ENCODE assay signal across 16 cellular contexts in genomic region chr2:239378021-239378917, GRCh38. TPM values are rescaled to one million over a fixed set of nuclear protein-coding genes. Genes with fewer than 3 reads are reported as not detected.
DNase-seq lines count a peak whose midpoint lies in the region; ATAC-seq, FAIRE-seq and TF ChIP-seq lines count a peak whose summit lies in the region.
"Had no signal": no experiment of that assay in that cellular context is flagged by ENCODE, and none has a peak within 500 bp of the region (broad histone marks: within the 10 kb centered on the region; RNA-seq: fewer than 3 reads in every experiment).

No MANE protein-coding gene starts in this region.

- no peak overlapping the region for H3K27ac ChIP-seq in GM12878 (ENCODE audit: control insufficient read depth, insufficient read depth)
- H3K27ac ChIP-seq in HepG2 (ENCODE audit: extremely low read length, insufficient read depth, low read length) = no peak overlapping the region
- H3K27ac ChIP-seq in rectal smooth muscle tissue (ENCODE audit: low read depth, low read length) = peak overlapping the region; percentile 21
- H3K27ac ChIP-seq: ascending aorta, foreskin keratinocyte had no signal

- TF ChIP-seq RAD21 in GM12878 (IDR thresholded peaks at IDR 0.05; ENCODE audit: insufficient read depth, low read depth, low read length) = no peak
- no peak for TF ChIP-seq RAD21 in HepG2 (CRISPR knock-in tag; IDR thresholded peaks at IDR 0.05)

- RAD21 ChIA-PET in GM12878 (lab: Charles Lee; ENCODE audit: unreplicated experiment) = no interaction called here

- in situ Hi-C loops in GM12878 (cut with MboI) (no loop called here), HepG2 (cut with HindIII; ENCODE audit: extremely low pct_ligation_motif_present, low pct_unique_long_range_greater_than_20kb) (no loop called here)

- POLR2A ChIA-PET in GM12878 (lab: Charles Lee) = interaction anchor here (0.6 kb wide), 1 partner anchor 82 kb away, joined by 3 read pairs; no protein-coding TSS in a partner anchor
- POLR2A ChIA-PET in HepG2 (lab: Yijun Ruan, JAX) = interaction anchor here (1.2 kb wide), 1 partner anchor 23 kb away, joined by 3 read pairs; the partner anchor contains the start of gene HDAC4

- TF ChIP-seq CTCF in GM12878 (IDR thresholded peaks at IDR 0.05 in 2 of 3, conservative IDR thresholded peaks at IDR 0.05 in 1 of 3; ENCODE audit: control insufficient read depth in 2 of 3, extremely low read depth in 1 of 3, insufficient read depth in 1 of 3, low read depth in 3 of 3, low read length in 3 of 3) = no peak
- TF ChIP-seq CTCF in HepG2 (CRISPR knock-in tag; IDR thresholded peaks at IDR 0.05) = no peak

- intact Hi-C loops in GM12878 (cut with micrococcal nuclease; ENCODE audit: unreplicated experiment) = no loop called here
- intact Hi-C loops in HepG2 (cut with micrococcal nuclease; ENCODE audit: unreplicated experiment) = no loop called here

- CTCF ChIA-PET in activated CD8-positive, alpha-beta memory T cell treated with anti-CD3 and anti-CD28 coated beads, Interleukin-2, amount 10 ng/mL, durations not matched to agents 7 days and 5 days (lab: Charles Lee) = no interaction called here
- CTCF ChIA-PET in GM12878 (lab: Yijun Ruan, JAX) (no interaction called here), HepG2 (lab: Yijun Ruan, JAX; ENCODE audit: low intra/inter-chr PET ratio, low total read pairs) (no interaction called here)

- no peak for TF ChIP-seq POLR2A in GM12878 (IDR thresholded peaks at IDR 0.05; ENCODE audit: low read depth, low read length)
- no peak for TF ChIP-seq POLR2A in HepG2 (IDR thresholded peaks at IDR 0.05; ENCODE audit: insufficient read depth in 1 of 2, low read depth in 2 of 2, low read length in 2 of 2)
- TF ChIP-seq POLR2A in GM18505 (IDR thresholded peaks at IDR 0.05; ENCODE audit: borderline replicate concordance, extremely low read depth, insufficient read depth, insufficient read length) = no peak

- H3K4me3 Mint-ChIP-seq in activated CD8-positive, alpha-beta memory T cell treated with anti-CD3 and anti-CD28 coated beads, Interleukin-2, amount 10 ng/mL, durations not matched to agents 7 days and 5 days = no peak overlapping the region
- H3K4me3 Mint-ChIP-seq: stimulated activated naive CD8-positive, alpha-beta T cell treated with anti-CD3 and anti-CD28 coated beads, Interleukin-15, amount 100 ng/mL, for 72 hours had no signal

- SMC1A ChIA-PET in GM12878 (lab: Charles Lee; ENCODE audit: uncharacterized antibody, unreplicated experiment) = no interaction called here

- peaks cover 24% of the 10 kb centered on the region for H3K4me1 Mint-ChIP-seq in activated CD8-positive, alpha-beta memory T cell treated with anti-CD3 and anti-CD28 coated beads, Interleukin-2, amount 10 ng/mL, durations not matched to agents 7 days and 5 days

- DNase-seq in activated CD8-positive, alpha-beta memory T cell treated with anti-CD3 and anti-CD28 coated beads, Interleukin-2, amount 50 U/mL, for 4 hours = peak; percentile 4
- DNase-seq in activated CD8-positive, alpha-beta memory T cell treated with anti-CD3 and anti-CD28 coated beads, Interleukin-2, amount 10 ng/mL, durations not matched to agents 7 days and 5 days = no peak
- DNase-seq in GM12878 (ENCODE audit: low read depth, low spot score) = no peak
- DNase-seq in HepG2 (ENCODE audit: low spot score) = no peak
- no peak for DNase-seq in HT-29 (ENCODE audit: low spot score)
- DNase-seq: activated CD4-positive, alpha-beta T cell treated with anti-CD3 and anti-CD28 coated beads for 1 hour; foreskin keratinocyte; NCI-H1048; NCI-H2107; NCI-H526 had no signal

- no peak overlapping the region for H3K4me3 ChIP-seq in GM12878
- no peak overlapping the region for H3K4me3 ChIP-seq in HepG2 (replicated peaks in 1 of 3; ENCODE audit: insufficient read depth in 1 of 3, low read depth in 2 of 3, low read length in 3 of 3)
- H3K4me3 ChIP-seq in rectal smooth muscle tissue (ENCODE audit: low read length) = no peak overlapping the region
- H3K4me3 ChIP-seq: ascending aorta had no signal

- no peak overlapping the region for H3K9ac ChIP-seq in GM12878 (ENCODE audit: control insufficient read depth, insufficient read depth, low read length)
- H3K9ac ChIP-seq in HepG2 (ENCODE audit: insufficient read depth, low read depth, low read length) = no peak overlapping the region
- H3K9ac ChIP-seq in rectal smooth muscle tissue (ENCODE audit: low read length) = no peak overlapping the region

- H3K27ac Mint-ChIP-seq in activated CD8-positive, alpha-beta memory T cell treated with anti-CD3 and anti-CD28 coated beads, Interleukin-2, amount 10 ng/mL, durations not matched to agents 7 days and 5 days = no peak overlapping the region

- H3K4me1 ChIP-seq in GM12878 (ENCODE audit: control insufficient read depth, insufficient read depth, low read length) (peaks cover 12% of the 10 kb centered on the region), HepG2 (ENCODE audit: insufficient read depth, low read length) (no peaks in the 10 kb centered on the region), rectal smooth muscle tissue (ENCODE audit: control insufficient read depth, insufficient read depth, low read length) (no peaks in the 10 kb centered on the region)
- H3K4me1 ChIP-seq: foreskin keratinocyte had no signal

- H3K79me2 ChIP-seq in GM12878 (ENCODE audit: control insufficient read depth, insufficient read depth, low read length) (no peaks in the 10 kb centered on the region), HepG2 (ENCODE audit: insufficient read depth, low read length) (peaks cover 11% of the 10 kb centered on the region)

- BruUV-seq in GM12878 (replicated peaks; lab: Mats Ljungman, UMichigan) (no TSS peak), HepG2 (replicated peaks; lab: Mats Ljungman, UMichigan) (no TSS peak)

- H3K27me3 ChIP-seq in GM12878 (replicated peaks in 1 of 2; ENCODE audit: control insufficient read depth in 2 of 2, insufficient read depth in 2 of 2, low read length in 1 of 2) = no peaks in the 10 kb centered on the region
- H3K27me3 ChIP-seq in HepG2 (ENCODE audit: control insufficient read depth in 1 of 2, insufficient read depth in 2 of 2, low read length in 2 of 2) = no peaks in the 10 kb centered on the region
- no peaks in the 10 kb centered on the region for H3K27me3 ChIP-seq in rectal smooth muscle tissue (ENCODE audit: control insufficient read depth, insufficient read depth, low read length)
- H3K27me3 ChIP-seq: ascending aorta, foreskin keratinocyte had no signal

- H3K9me3 ChIP-seq in GM12878 (replicated peaks; ENCODE audit: control insufficient read depth, insufficient read depth, low read length) (no peaks in the 10 kb centered on the region), HepG2 (ENCODE audit: low read length) (no peaks in the 10 kb centered on the region)
- H3K9me3 ChIP-seq: ascending aorta had no signal

- no peak for TF ChIP-seq EP300 in GM12878 (IDR thresholded peaks at IDR 0.05; ENCODE audit: borderline replicate concordance in 1 of 2, control insufficient read depth in 1 of 2, low read depth in 2 of 2, low read length in 2 of 2)
- no peak for TF ChIP-seq EP300 in HepG2 (IDR thresholded peaks at IDR 0.05; ENCODE audit: low read depth in 2 of 2, low read length in 2 of 2)
- no peak for TF ChIP-seq EP300 in HepG2 (CRISPR knock-in tag; IDR thresholded peaks at IDR 0.05; ENCODE audit: borderline replicate concordance)

- no peaks in the 10 kb centered on the region for H3K27me3 Mint-ChIP-seq in activated CD8-positive, alpha-beta memory T cell treated with anti-CD3 and anti-CD28 coated beads, Interleukin-2, amount 10 ng/mL, durations not matched to agents 7 days and 5 days
- H3K27me3 Mint-ChIP-seq: stimulated activated naive CD8-positive, alpha-beta T cell treated with anti-CD3 and anti-CD28 coated beads, Interleukin-15, amount 100 ng/mL, for 72 hours had no signal

- no peaks in the 10 kb centered on the region; a peak in 1 of 4 replicates for H3K36me3 ChIP-seq in GM12878 (ENCODE audit: control insufficient read depth in 2 of 2, insufficient read depth in 2 of 2, low read length in 1 of 2)
- H3K36me3 ChIP-seq in HepG2 (replicated peaks in 1 of 2; ENCODE audit: control insufficient read depth in 1 of 2, insufficient read depth in 2 of 2, low read length in 2 of 2) = peaks cover 5 to 20% of the 10 kb centered on the region in 2 experiments; a peak in 4 of 5 replicates
- H3K36me3 ChIP-seq in rectal smooth muscle tissue (ENCODE audit: control insufficient read depth, insufficient read depth, low read length) = no peaks in the 10 kb centered on the region

- H3K9me3 Mint-ChIP-seq in activated CD8-positive, alpha-beta memory T cell treated with anti-CD3 and anti-CD28 coated beads, Interleukin-2, amount 10 ng/mL, durations not matched to agents 7 days and 5 days (ENCODE audit: low read depth) = no peaks in the 10 kb centered on the region
- H3K9me3 Mint-ChIP-seq: stimulated activated naive CD8-positive, alpha-beta T cell treated with anti-CD3 and anti-CD28 coated beads, Interleukin-15, amount 100 ng/mL, for 72 hours had no signal

- peaks cover 2% of the 10 kb centered on the region for H3K36me3 Mint-ChIP-seq in activated CD8-positive, alpha-beta memory T cell treated with anti-CD3 and anti-CD28 coated beads, Interleukin-2, amount 10 ng/mL, durations not matched to agents 7 days and 5 days

- WGBS in GM12878 (ENCODE audit: insufficient coverage, insufficient replicate concordance, low lambda C conversion rate, missing lambda C conversion rate) = 95% methylated on average over 34 of the region's 36 CpGs
- WGBS in HepG2 (ENCODE audit: low lambda C conversion rate) = 95% methylated on average over 28 of the region's 36 CpGs

- no peak for FAIRE-seq in GM12878 (lab: Jason Lieb, UNC)
- FAIRE-seq in HepG2 (lab: Jason Lieb, UNC) = no peak
- FAIRE-seq: colon had no signal

- H3K4me2 ChIP-seq in GM12878 (ENCODE audit: control insufficient read depth, insufficient read depth) (no peak overlapping the region), HepG2 (ENCODE audit: low read depth, low read length) (no peak overlapping the region)

- no peak for ATAC-seq in activated CD8-positive, alpha-beta memory T cell treated with anti-CD3 and anti-CD28 coated beads, Interleukin-2, amount 10 ng/mL, durations not matched to agents 7 days and 5 days
- ATAC-seq in GM12878 = no peak
- ATAC-seq in HepG2 = no peak
- ATAC-seq in GM19328 (IDR thresholded peaks at IDR 0.05; ENCODE audit: unreplicated experiment) = no peak
- no peak for ATAC-seq in GM18505 (IDR thresholded peaks at IDR 0.05; ENCODE audit: unreplicated experiment)
- ATAC-seq: foreskin keratinocyte; stimulated activated naive CD8-positive, alpha-beta T cell treated with anti-CD3 and anti-CD28 coated beads, Interleukin-15, amount 100 ng/mL, for 72 hours had no signal

- no peak overlapping the region for H2AFZ ChIP-seq in GM12878 (ENCODE audit: control insufficient read depth, low read depth, low read length)
- H2AFZ ChIP-seq in HepG2 (ENCODE audit: low read length) = no peak overlapping the region

- no peaks in the 10 kb centered on the region for H4K20me1 ChIP-seq in GM12878 (ENCODE audit: control insufficient read depth, insufficient read depth)
- peaks cover 15% of the 10 kb centered on the region; the same call in 1 of the 2 replicates for H4K20me1 ChIP-seq in HepG2 (ENCODE audit: insufficient read depth, low read length)

RNA-seq across cellular contexts. Expression of gene HDAC4, which starts 22.6 kb away (rescaled TPM):
- total RNA-seq in activated CD8-positive, alpha-beta memory T cell treated with anti-CD3 and anti-CD28 coated beads, Interleukin-2, amount 10 ng/mL, durations not matched to agents 7 days and 5 days = 10 to 100 TPM; 25.2 to 65.1 TPM
- total RNA-seq in GM12878 (2013; cell fraction: nucleolus; rRNA removed) = 138 and 167 TPM in 2 replicates
- 5.8 and 6.0 TPM in 2 replicates for total RNA-seq in GM12878 (2014; rRNA removed)
- 3.9 and 5.8 TPM in 2 replicates for total RNA-seq in GM12878 (2014; rRNA removed; fragmentation: Illumina TruSeq; extraction: Trizol)
- 15.7 and 17.7 TPM in 2 replicates for total RNA-seq in GM12878 (2021)
- polyA plus RNA-seq in GM12878 (2011; ENCODE audit: low read depth) = 1.0 TPM
- 2.9 and 5.3 TPM in 2 replicates for polyA plus RNA-seq in GM12878 (2011; rRNA removed)
- polyA plus RNA-seq in GM12878 (2011; cell fraction: cytosol; rRNA removed) = 7.5 and 12.2 TPM in 2 replicates
- 26.5 and 41.1 TPM in 2 replicates for polyA plus RNA-seq in GM12878 (2011; cell fraction: nucleus; rRNA removed)
- 2.3 and 3.9 TPM in 2 replicates for polyA plus RNA-seq in GM12878 (2012)
- 2.2 and 5.0 TPM in 2 replicates for polyA plus RNA-seq in GM12878 (2014; fragmentation: Illumina TruSeq; extraction: Trizol)
- under 1 TPM; 0.22 to 0.69 TPM for polyA plus RNA-seq in GM12878 (2014; fragmentation: Nextera tagmentation; extraction: Ambion mirVana)
- polyA plus RNA-seq in GM12878 (2014; rRNA removed) = 3.4 and 5.5 TPM in 2 replicates
- 1 to 10 TPM; 3.8 to 4.6 TPM for polyA plus RNA-seq in GM12878 (2016; fragmentation: Nextera tagmentation; extraction: Ambion mirVana)
- polyA minus RNA-seq in GM12878 (2011; rRNA and poly(A)+ RNA removed) = 17.0 and 28.5 TPM in 2 replicates
- polyA minus RNA-seq in GM12878 (2011; cell fraction: cytosol; rRNA and poly(A)+ RNA removed) = 11.2 and 17.8 TPM in 2 replicates
- 23.5 and 53.7 TPM in 2 replicates for polyA minus RNA-seq in GM12878 (2011; cell fraction: nucleus; rRNA and poly(A)+ RNA removed)
- 9.1 and 10.1 TPM in 2 replicates for total RNA-seq in HepG2 (2016; rRNA removed; fragmentation: Illumina TruSeq; extraction: Trizol)
- 19.0 and 23.2 TPM in 2 replicates for total RNA-seq in HepG2 (2016; cell fraction: cytosol; rRNA removed; fragmentation: Illumina TruSeq; extraction: Trizol; ENCODE audit: low read depth)
- total RNA-seq in HepG2 (2016; cell fraction: insoluble cytoplasmic fraction; rRNA removed; fragmentation: Illumina TruSeq; extraction: Trizol) = 8.7 and 10.2 TPM in 2 replicates
- 8.0 and 11.2 TPM in 2 replicates for total RNA-seq in HepG2 (2016; cell fraction: membrane; rRNA removed; fragmentation: Illumina TruSeq; extraction: Trizol)
- total RNA-seq in HepG2 (2016; cell fraction: nucleus; rRNA removed; fragmentation: Illumina TruSeq; extraction: Trizol) = 14.9 and 20.4 TPM in 2 replicates
- 11.5 and 11.9 TPM in 2 replicates for polyA plus RNA-seq in HepG2 (2011; rRNA removed)
- polyA plus RNA-seq in HepG2 (2011; cell fraction: cytosol; rRNA removed) = 6.8 and 7.6 TPM in 2 replicates
- polyA plus RNA-seq in HepG2 (2011; cell fraction: nucleus; rRNA removed) = 60.5 and 78.4 TPM in 2 replicates
- 8.7 and 10.7 TPM in 2 replicates for polyA plus RNA-seq in HepG2 (2012)
- polyA plus RNA-seq in HepG2 (2016; cell fraction: cytosol; fragmentation: Illumina TruSeq; extraction: Trizol; ENCODE audit: low read depth) = 0.57 and 0.92 TPM in 2 replicates
- 5.1 and 7.0 TPM in 2 replicates for polyA plus RNA-seq in HepG2 (2016; cell fraction: insoluble cytoplasmic fraction; fragmentation: Illumina TruSeq; extraction: Trizol; ENCODE audit: low read depth)
- polyA plus RNA-seq in HepG2 (2016; cell fraction: membrane; fragmentation: Illumina TruSeq; extraction: Trizol; ENCODE audit: low read depth) = 1.6 and 2.5 TPM in 2 replicates
- 12.4 and 16.1 TPM in 2 replicates for polyA plus RNA-seq in HepG2 (2016; cell fraction: nucleus; fragmentation: Illumina TruSeq; extraction: Trizol; ENCODE audit: insufficient read depth, low read depth)
- polyA minus RNA-seq in HepG2 (2011; rRNA and poly(A)+ RNA removed; ENCODE audit: low replicate concordance) = 27.5 and 29.0 TPM in 2 replicates
- polyA minus RNA-seq in HepG2 (2011; cell fraction: cytosol; rRNA and poly(A)+ RNA removed) = 10.9 and 14.4 TPM in 2 replicates
- polyA minus RNA-seq in HepG2 (2011; cell fraction: nucleus; rRNA and poly(A)+ RNA removed) = 64.9 and 80.1 TPM in 2 replicates
- 16.0 and 19.9 TPM in 2 replicates for total RNA-seq in HT-29 (2014; rRNA removed; shearing (Covaris generic))
